In genomic region chr20:24842591-24843442, GRCh38 we compare ENCODE assay signal across 10 cellular contexts.
DNase-seq lines count a peak whose midpoint lies in the region; ATAC-seq and TF ChIP-seq lines count a peak whose summit lies in the region.
"Had no signal": no experiment of that assay in that cellular context is flagged by ENCODE, and none has a peak within 500 bp of the region (broad histone marks: within the 10 kb centered on the region; RNA-seq: fewer than 3 reads in every experiment).

No MANE protein-coding gene starts in this region.

- intact Hi-C loops in thyroid gland (cut with DNase I): no loop called here

- H3K27ac ChIP-seq in endodermal cell (ENCODE audit: low read depth, low read length): no peak overlapping the region
- H3K27ac ChIP-seq in CD8-positive, alpha-beta memory T cell (ENCODE audit: low read depth, low read length): no peak overlapping the region
- H3K27ac ChIP-seq in thyroid gland: no peak overlapping the region
- H3K27ac ChIP-seq: lower lobe of right lung, SJSA1 had no signal

- ATAC-seq in GM21367 (IDR thresholded peaks at IDR 0.05; ENCODE audit: unreplicated experiment) (peak; percentile 91), HG03378 (IDR thresholded peaks at IDR 0.05; ENCODE audit: unreplicated experiment) (peak; percentile 96)
- no peak for ATAC-seq in naive thymus-derived CD8-positive, alpha-beta T cell

- H3K27me3 ChIP-seq in endodermal cell (ENCODE audit: control insufficient read depth, insufficient read depth, low read length, poor library complexity, severe bottlenecking) (no peaks in the 10 kb centered on the region), thyroid gland (no peaks in the 10 kb centered on the region)
- H3K27me3 ChIP-seq in CD8-positive, alpha-beta memory T cell (ENCODE audit: insufficient read depth, low read length, poor library complexity, severe bottlenecking): no peaks in the 10 kb centered on the region

- H3K4me1 ChIP-seq in endodermal cell (ENCODE audit: control insufficient read depth, insufficient read depth, low read length) (peaks cover 14% of the 10 kb centered on the region), thyroid gland (peaks cover 0 to 16% of the 10 kb centered on the region in 2 donors)
- no peaks in the 10 kb centered on the region for H3K4me1 ChIP-seq in CD8-positive, alpha-beta memory T cell (ENCODE audit: insufficient read depth, low read length)
- H3K4me1 ChIP-seq: lower lobe of right lung had no signal

- H3K27me3 Mint-ChIP-seq in endodermal cell (ENCODE audit: insufficient read depth): no peaks in the 10 kb centered on the region
- H3K27me3 Mint-ChIP-seq in CD8-positive, alpha-beta memory T cell: peaks cover 5 to 31% of the 10 kb centered on the region in 2 donors
- peaks cover 0 to 36% (median 12%) of the 10 kb centered on the region in 5 donors for H3K27me3 Mint-ChIP-seq in naive thymus-derived CD8-positive, alpha-beta T cell
- H3K27me3 Mint-ChIP-seq in activated CD4-positive, alpha-beta memory T cell treated with anti-CD3 and anti-CD28 coated beads, Interleukin-2, amount 10 ng/mL, durations not matched to agents 7 days and 5 days: peaks cover 30% of the 10 kb centered on the region

- H3K9me3 Mint-ChIP-seq in endodermal cell: peaks cover 21% of the 10 kb centered on the region
- peaks cover 7 to 15% (median 9%) of the 10 kb centered on the region in 5 donors for H3K9me3 Mint-ChIP-seq in CD8-positive, alpha-beta memory T cell
- H3K9me3 Mint-ChIP-seq in naive thymus-derived CD8-positive, alpha-beta T cell: peaks cover 4 to 26% (median 14%) of the 10 kb centered on the region in 9 donors
- peaks cover 2% of the 10 kb centered on the region for H3K9me3 Mint-ChIP-seq in activated CD4-positive, alpha-beta memory T cell treated with anti-CD3 and anti-CD28 coated beads, Interleukin-2, amount 10 ng/mL, durations not matched to agents 7 days and 5 days

- POLR2A ChIA-PET in CD8-positive, alpha-beta memory T cell (lab: Charles Lee): no interaction called here
- POLR2A ChIA-PET in naive thymus-derived CD8-positive, alpha-beta T cell (lab: Charles Lee): no interaction called here
- POLR2A ChIA-PET in activated CD4-positive, alpha-beta memory T cell treated with anti-CD3 and anti-CD28 coated beads, Interleukin-2, amount 10 ng/mL, durations not matched to agents 7 days and 5 days (lab: Charles Lee): no interaction called here

- peaks cover 14% of the 10 kb centered on the region for H3K4me1 Mint-ChIP-seq in endodermal cell
- H3K4me1 Mint-ChIP-seq in CD8-positive, alpha-beta memory T cell: no peaks in the 10 kb centered on the region
- H3K4me1 Mint-ChIP-seq in naive thymus-derived CD8-positive, alpha-beta T cell: peaks cover 0 to 16% (median 0%) of the 10 kb centered on the region in 4 donors
- H3K4me1 Mint-ChIP-seq in activated CD4-positive, alpha-beta memory T cell treated with anti-CD3 and anti-CD28 coated beads, Interleukin-2, amount 10 ng/mL, durations not matched to agents 7 days and 5 days: peaks cover 10% of the 10 kb centered on the region

- no peak for TF ChIP-seq CTCF in GM12864 (IDR thresholded peaks at IDR 0.05; ENCODE audit: low read depth, low read length, missing control alignments)
- no peak for TF ChIP-seq CTCF in endodermal cell (conservative IDR thresholded peaks at IDR 0.05)
- TF ChIP-seq CTCF in thyroid gland (IDR thresholded peaks at IDR 0.05): no peak

- no peak for TF ChIP-seq POLR2A in thyroid gland (IDR thresholded peaks at IDR 0.05)

- peak overlapping the region; percentile 17 for H3K4me3 ChIP-seq in GM12864 (ENCODE audit: low read depth, low read length)
- no peak overlapping the region for H3K4me3 ChIP-seq in endodermal cell (ENCODE audit: low read length)
- no peak overlapping the region for H3K4me3 ChIP-seq in CD8-positive, alpha-beta memory T cell (ENCODE audit: low read length)
- H3K4me3 ChIP-seq in thyroid gland (replicated peaks in 1 of 3): no peak overlapping the region
- H3K4me3 ChIP-seq: lower lobe of right lung, SJSA1 had no signal

- CTCF ChIA-PET in CD8-positive, alpha-beta memory T cell (lab: Charles Lee): no interaction called here
- CTCF ChIA-PET in activated CD4-positive, alpha-beta memory T cell treated with anti-CD3 and anti-CD28 coated beads, Interleukin-2, amount 10 ng/mL, durations not matched to agents 7 days and 5 days (lab: Charles Lee): no interaction called here

- DNase-seq in GM12864 (ENCODE audit: low read depth) (peak; percentile 95), endodermal cell (peak; percentile 60), thyroid gland (no peak)
- no peak for DNase-seq in CD8-positive, alpha-beta memory T cell
- DNase-seq in naive thymus-derived CD8-positive, alpha-beta T cell: no peak
- DNase-seq in activated CD4-positive, alpha-beta memory T cell treated with anti-CD3 and anti-CD28 coated beads, Interleukin-2, amount 10 ng/mL, durations not matched to agents 7 days and 5 days: no peak
- DNase-seq: lower lobe of right lung had no signal

- no peaks in the 10 kb centered on the region for H3K36me3 Mint-ChIP-seq in endodermal cell (ENCODE audit: low read depth)
- H3K36me3 Mint-ChIP-seq in CD8-positive, alpha-beta memory T cell: peaks cover 0 to 10% (median 0%) of the 10 kb centered on the region in 3 donors
- peaks cover 0 to 12% (median 3%) of the 10 kb centered on the region in 3 donors for H3K36me3 Mint-ChIP-seq in naive thymus-derived CD8-positive, alpha-beta T cell
- H3K36me3 Mint-ChIP-seq in activated CD4-positive, alpha-beta memory T cell treated with anti-CD3 and anti-CD28 coated beads, Interleukin-2, amount 10 ng/mL, durations not matched to agents 7 days and 5 days (ENCODE audit: low read depth): no peaks in the 10 kb centered on the region

- 80 to 84% methylated on average over 10 to 13 of the region's 13 CpGs for WGBS in endodermal cell (ENCODE audit: insufficient coverage in 1 of 2, insufficient read length in 1 of 2), 2 experiments
- WGBS in thyroid gland, 2 donors: 73 to 80% methylated on average over 13 of the region's 13 CpGs

- H3K9ac ChIP-seq in endodermal cell (ENCODE audit: extremely low read depth, low read length, poor library complexity, severe bottlenecking): no peak overlapping the region

- H3K9me3 ChIP-seq in endodermal cell (ENCODE audit: control insufficient read depth, low read length) (no peaks in the 10 kb centered on the region), thyroid gland (no peaks in the 10 kb centered on the region)
- H3K9me3 ChIP-seq in CD8-positive, alpha-beta memory T cell (ENCODE audit: low read length): no peaks in the 10 kb centered on the region
- H3K9me3 ChIP-seq: SJSA1 had no signal

- H3K4me3 Mint-ChIP-seq in endodermal cell: no peak overlapping the region
- no peak overlapping the region for H3K4me3 Mint-ChIP-seq in CD8-positive, alpha-beta memory T cell
- no peak overlapping the region for H3K4me3 Mint-ChIP-seq in naive thymus-derived CD8-positive, alpha-beta T cell
- H3K4me3 Mint-ChIP-seq in activated CD4-positive, alpha-beta memory T cell treated with anti-CD3 and anti-CD28 coated beads, Interleukin-2, amount 10 ng/mL, durations not matched to agents 7 days and 5 days: no peak overlapping the region

- no peak overlapping the region for H3K27ac Mint-ChIP-seq in endodermal cell
- no peak overlapping the region for H3K27ac Mint-ChIP-seq in CD8-positive, alpha-beta memory T cell
- H3K27ac Mint-ChIP-seq in naive thymus-derived CD8-positive, alpha-beta T cell: no peak overlapping the region
- H3K27ac Mint-ChIP-seq in activated CD4-positive, alpha-beta memory T cell treated with anti-CD3 and anti-CD28 coated beads, Interleukin-2, amount 10 ng/mL, durations not matched to agents 7 days and 5 days: no peak overlapping the region

- no peaks in the 10 kb centered on the region for H3K36me3 ChIP-seq in endodermal cell (ENCODE audit: control insufficient read depth, insufficient read depth, low read length)
- no peaks in the 10 kb centered on the region for H3K36me3 ChIP-seq in CD8-positive, alpha-beta memory T cell (ENCODE audit: insufficient read depth, low read length)
- H3K36me3 ChIP-seq in thyroid gland: no peaks in the 10 kb centered on the region
- H3K36me3 ChIP-seq: lower lobe of right lung, SJSA1 had no signal

Comparison
In these comparisons a context has a peak if more than half of its experiments do, and no peak if none do; other contexts are left out.
1. DNase-seq: peak in GM12864 (single experiment) and endodermal cell (single experiment); none in CD8-positive, alpha-beta memory T cell (0 of 5), naive thymus-derived CD8-positive, alpha-beta T cell (0 of 10), thyroid gland (0 of 2) and activated CD4-positive, alpha-beta memory T cell treated with anti-CD3 and anti-CD28 coated beads, Interleukin-2, amount 10 ng/mL, durations not matched to agents 7 days and 5 days (single experiment).
2. ATAC-seq: peak in GM21367 (single experiment) and HG03378 (single experiment); none in naive thymus-derived CD8-positive, alpha-beta T cell (0 of 2).